9 cellular contexts compared by ENCODE assay signal in genomic region chr3:150303776-150304175, GRCh38.
DNase-seq lines count a peak whose midpoint lies in the region; FAIRE-seq and TF ChIP-seq lines count a peak whose summit lies in the region.
"Had no signal": no experiment of that assay in that cellular context is flagged by ENCODE, and none has a peak within 500 bp of the region (broad histone marks: within the 10 kb centered on the region; RNA-seq: fewer than 3 reads in every experiment).

No MANE protein-coding gene starts in this region.

- DNase-seq in A673 (ENCODE audit: low spot score): peak; percentile 21
- DNase-seq in GM18507 (ENCODE audit: extremely low spot score, insufficient read length, low read depth): no peak
- DNase-seq in NB4 (ENCODE audit: low read depth): peak; percentile 21
- DNase-seq in epithelial cell of esophagus (ENCODE audit: low read depth): no peak
- DNase-seq in mesenteric fat pad (ENCODE audit: low spot score): no peak
- no peak for DNase-seq in stomach
- DNase-seq in NCI-H1092 (lab: John Stamatoyannopoulos, UW): no peak
- DNase-seq in NCI-H748 (lab: John Stamatoyannopoulos, UW; ENCODE audit: unreplicated experiment): no peak
- DNase-seq: GDM1 had no signal

- CTCF ChIA-PET in A673 (lab: Charles Lee): no interaction called here

- no peak overlapping the region for H3K4me3 ChIP-seq in A673 (ENCODE audit: low read depth, low read length, poor library complexity, severe bottlenecking)
- H3K4me3 ChIP-seq in NB4 (ENCODE audit: low read depth, low read length): no peak overlapping the region
- H3K4me3 ChIP-seq in epithelial cell of esophagus (ENCODE audit: low read length): no peak overlapping the region
- no peak overlapping the region for H3K4me3 ChIP-seq in stomach

- TF ChIP-seq POLR2A in NB4 (IDR thresholded peaks at IDR 0.05; ENCODE audit: extremely low read depth, insufficient read length) (no peak), stomach (IDR thresholded peaks at IDR 0.05) (no peak)

- POLR2A ChIA-PET in A673 (lab: Charles Lee; ENCODE audit: low non-redundant PET): no interaction called here

- TF ChIP-seq EP300 in stomach (IDR thresholded peaks at IDR 0.05): no peak

- H3K4me1 ChIP-seq in A673 (ENCODE audit: insufficient read depth, low read length, poor library complexity, severe bottlenecking) (no peaks in the 10 kb centered on the region), stomach (peaks cover 0 to 7% (median 0%) of the 10 kb centered on the region in 4 donors)

- FAIRE-seq in GM18507 (lab: Jason Lieb, UNC): peak; percentile 36

- H3K36me3 ChIP-seq in A673 (ENCODE audit: insufficient read depth, low read length, poor library complexity, severe bottlenecking) (no peaks in the 10 kb centered on the region), stomach (no peaks in the 10 kb centered on the region)

- H3K27ac ChIP-seq in A673 (ENCODE audit: low read depth, low read length, poor library complexity, severe bottlenecking): no peak overlapping the region
- no peak overlapping the region for H3K27ac ChIP-seq in stomach

- H3K27me3 ChIP-seq in A673 (replicated peaks; ENCODE audit: insufficient read depth, low read depth, low read length, poor library complexity): no peaks in the 10 kb centered on the region
- H3K27me3 ChIP-seq in stomach: no peaks in the 10 kb centered on the region

- intact Hi-C loops in A673 (cut with micrococcal nuclease; ENCODE audit: unreplicated experiment) (no loop called here), stomach (cut with DNase I; ENCODE audit: low total_unique reads) (no loop called here)

- no peaks in the 10 kb centered on the region for H3K9me3 ChIP-seq in A673 (ENCODE audit: low read depth, low read length, poor library complexity, severe bottlenecking)
- no peaks in the 10 kb centered on the region for H3K9me3 ChIP-seq in stomach

- TF ChIP-seq CTCF in A673 (conservative IDR thresholded peaks at IDR 0.05; ENCODE audit: low read depth, low read length) (peak; percentile 51), NB4 (IDR thresholded peaks at IDR 0.05; ENCODE audit: low read depth, low read length) (peak; percentile 49), epithelial cell of esophagus (IDR thresholded peaks at IDR 0.05; ENCODE audit: insufficient read depth, low read depth, low read length, missing control alignments) (peak; percentile 31), stomach (IDR thresholded peaks at IDR 0.05) (peak in 2 of 7 experiments; percentile 4 to 7)

- 73 to 88% (median 86%) methylated on average over 3 of the region's 3 CpGs for WGBS in stomach, 5 donors

- no TSS peak for BruUV-seq in A673 (replicated peaks; lab: Mats Ljungman, UMichigan)

Comparison
In these comparisons a context has a peak if more than half of its experiments do, and no peak if none do; other contexts are left out.
1. DNase-seq: peak in A673 (single experiment) and NB4 (single experiment); none in GM18507 (single experiment), epithelial cell of esophagus (single experiment), mesenteric fat pad (single experiment), stomach (single experiment), NCI-H1092 (single experiment) and NCI-H748 (single experiment).